ENCODE assay signal across 14 cellular contexts in the genomic region with DNA sequence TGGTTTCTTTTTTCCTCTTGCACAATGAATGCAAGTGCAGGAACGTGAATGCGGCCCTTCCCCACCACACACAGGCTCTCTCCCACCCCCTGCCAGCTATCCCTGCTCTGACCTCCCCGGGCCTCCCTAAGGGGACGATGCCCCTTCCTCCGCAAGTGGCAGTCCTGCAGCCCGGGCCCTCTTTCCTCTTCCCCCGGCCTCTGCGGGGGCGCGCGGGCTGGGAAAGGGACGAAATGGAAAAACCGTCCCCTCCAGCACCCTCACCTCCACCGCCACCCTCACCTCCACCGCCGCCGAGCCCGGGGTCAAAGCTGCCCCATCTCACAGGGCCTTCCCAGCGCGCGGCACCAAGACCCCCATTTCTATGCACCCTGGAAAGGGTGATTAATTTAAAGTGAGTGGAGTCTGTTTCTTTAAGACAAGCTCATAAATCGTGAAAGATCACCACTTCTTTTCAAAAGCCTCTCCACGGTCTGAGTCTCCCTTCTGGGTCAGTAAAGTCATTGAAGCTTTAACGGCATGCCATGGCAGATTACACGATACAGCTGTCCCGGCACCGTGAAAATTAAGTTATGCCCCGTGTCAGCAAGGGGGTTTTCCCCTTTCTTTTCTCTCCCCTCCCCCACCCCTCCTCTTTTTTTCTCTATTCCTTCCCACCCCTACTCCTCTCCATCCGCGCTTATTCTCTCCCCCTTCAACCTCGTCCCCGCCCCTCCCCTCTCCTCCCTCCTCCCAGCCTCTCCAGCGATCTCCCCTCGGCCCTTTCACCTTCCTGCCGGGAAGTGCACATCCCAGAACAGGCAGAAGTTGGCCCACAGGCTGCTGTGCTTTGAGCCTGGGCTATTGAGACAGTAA. TPM values are rescaled to one million over a fixed set of nuclear protein-coding genes. Genes with fewer than 3 reads are reported as not detected.
A peak's percentile ranks its signal among the peaks of the same experiment; 100 is the strongest.
DNase-seq lines count a peak whose midpoint lies in the region; TF ChIP-seq lines count a peak whose summit lies in the region.
"Had no signal": no experiment of that assay in that cellular context is flagged by ENCODE, and none has a peak within 500 bp of the region (broad histone marks: within the 10 kb centered on the region; RNA-seq: fewer than 3 reads in every experiment).

No MANE protein-coding gene starts in this region.

- H2BK15ac ChIP-seq in mesendoderm (replicated peaks; ENCODE audit: low read depth): no peak overlapping the region

- H3K4me3 ChIP-seq in SK-N-MC (peak overlapping the region; percentile 52), mesendoderm (ENCODE audit: low read length) (peak overlapping the region; percentile 54), skeletal muscle tissue (ENCODE audit: low read length in 3 of 3) (peak overlapping the region in 2 of 3 donors; percentile 4 to 49), tibial nerve (peak overlapping the region in 2 of 4 donors; percentile 11 to 38), testis (peak overlapping the region in 1 of 2 donors; percentile 27)

- H3K27ac Mint-ChIP-seq in endothelial cell (ENCODE audit: unreplicated experiment): no peak overlapping the region
- H3K27ac Mint-ChIP-seq: immature natural killer cell had no signal

- peaks cover 9% of the 10 kb centered on the region for H3K4me1 Mint-ChIP-seq in endothelial cell (ENCODE audit: unreplicated experiment)

- H4K5ac ChIP-seq in mesendoderm (ENCODE audit: low read length): no peak overlapping the region

- TF ChIP-seq POLR2A in tibial nerve (IDR thresholded peaks at IDR 0.05): no peak
- no peak for TF ChIP-seq POLR2A in testis (IDR thresholded peaks at IDR 0.05)

- H3K36me3 ChIP-seq in SK-N-MC (ENCODE audit: insufficient read depth, low read length) (no peaks in the 10 kb centered on the region), mesendoderm (ENCODE audit: control insufficient read depth, insufficient read depth, low read length) (no peaks in the 10 kb centered on the region), skeletal muscle tissue (ENCODE audit: control insufficient read depth in 3 of 3, insufficient read depth in 3 of 3, low read length in 3 of 3) (no peaks in the 10 kb centered on the region), tibial nerve (no peaks in the 10 kb centered on the region), testis (ENCODE audit: low read depth, missing control alignments) (no peaks in the 10 kb centered on the region)

- H2BK120ac ChIP-seq in mesendoderm (ENCODE audit: low read depth, low read length): no peak overlapping the region

- H3K56ac ChIP-seq in mesendoderm (ENCODE audit: low read length): peak overlapping the region; percentile 67

- H3K4me3 Mint-ChIP-seq in endothelial cell (ENCODE audit: unreplicated experiment): peak overlapping the region; percentile 87
- H3K4me3 Mint-ChIP-seq: immature natural killer cell had no signal

- no CpG with 5 or more reads among the region's 35 CpGs for WGBS in mesendoderm (ENCODE audit: extremely low coverage, insufficient coverage, low lambda C conversion rate)
- 4 to 8% methylated on average over 35 of the region's 35 CpGs for WGBS in tibial nerve, 2 donors
- 18 to 19% methylated on average over 35 of the region's 35 CpGs for WGBS in testis, 2 donors

- no peaks in the 10 kb centered on the region for H3K9me3 ChIP-seq in SK-N-MC (ENCODE audit: low read depth, low read length)
- H3K9me3 ChIP-seq in skeletal muscle tissue (ENCODE audit: control insufficient read depth in 3 of 3, low read length in 3 of 3): no peaks in the 10 kb centered on the region
- peaks cover 0 to 13% (median 0%) of the 10 kb centered on the region in 4 donors for H3K9me3 ChIP-seq in tibial nerve
- no peaks in the 10 kb centered on the region for H3K9me3 ChIP-seq in testis

- H3K4me1 ChIP-seq in mesendoderm (ENCODE audit: control insufficient read depth, low read depth, low read length): peaks cover 3% of the 10 kb centered on the region
- H3K4me1 ChIP-seq in skeletal muscle tissue (ENCODE audit: control insufficient read depth in 3 of 3, insufficient read depth in 3 of 3, low read length in 3 of 3): no peaks in the 10 kb centered on the region
- H3K4me1 ChIP-seq in tibial nerve: peaks cover 0 to 16% (median 3%) of the 10 kb centered on the region in 4 donors
- H3K4me1 ChIP-seq in testis: no peaks in the 10 kb centered on the region

- no peak overlapping the region for H3K18ac ChIP-seq in mesendoderm (ENCODE audit: low read length)

- H3K27me3 ChIP-seq in mesendoderm (ENCODE audit: insufficient read depth, low read length, poor library complexity) (no peaks in the 10 kb centered on the region), skeletal muscle tissue (ENCODE audit: control insufficient read depth in 3 of 3, insufficient read depth in 3 of 3, low read length in 3 of 3) (peaks cover 2 to 13% (median 10%) of the 10 kb centered on the region in 3 donors), tibial nerve (peaks cover 0 to 31% of the 10 kb centered on the region in 2 donors), testis (no peaks in the 10 kb centered on the region)

- no peak overlapping the region for H3K27ac ChIP-seq in SK-N-MC
- H3K27ac ChIP-seq in mesendoderm (ENCODE audit: low read depth, low read length): no peak overlapping the region
- H3K27ac ChIP-seq in skeletal muscle tissue (ENCODE audit: low read depth, low read length): no peak overlapping the region
- H3K27ac ChIP-seq in tibial nerve: no peak overlapping the region
- H3K27ac ChIP-seq in testis: no peak overlapping the region

- no peak overlapping the region for H3K4ac ChIP-seq in mesendoderm (ENCODE audit: low read depth, low read length)

- no peak overlapping the region for H4K8ac ChIP-seq in mesendoderm (ENCODE audit: low read depth, low read length)

- no peak overlapping the region for H3K23ac ChIP-seq in mesendoderm (ENCODE audit: low read length)

- no peak for TF ChIP-seq EP300 in tibial nerve (IDR thresholded peaks at IDR 0.05)

- intact Hi-C loops in testis (cut with DNase I; ENCODE audit: low total_unique reads): no loop called here

- H3K9ac ChIP-seq in SK-N-MC (ENCODE audit: insufficient read length) (no peak overlapping the region), mesendoderm (ENCODE audit: low read length) (peak overlapping the region; percentile 50), skeletal muscle tissue (ENCODE audit: low read depth in 1 of 3, low read length in 3 of 3) (no peak overlapping the region)

- TF ChIP-seq CTCF in endothelial cell (IDR thresholded peaks at IDR 0.05; ENCODE audit: unreplicated experiment) (no peak), tibial nerve (IDR thresholded peaks at IDR 0.05) (no peak), testis (IDR thresholded peaks at IDR 0.05) (no peak)

- H3K27me3 Mint-ChIP-seq in endothelial cell (ENCODE audit: unreplicated experiment): no peaks in the 10 kb centered on the region

- H3K79me2 ChIP-seq in mesendoderm (ENCODE audit: control insufficient read depth, insufficient read depth, low read length): no peaks in the 10 kb centered on the region

- H3K36me3 Mint-ChIP-seq in endothelial cell (ENCODE audit: low read depth, unreplicated experiment): no peaks in the 10 kb centered on the region
- H3K36me3 Mint-ChIP-seq: immature natural killer cell; naive thymus-derived CD4-positive, alpha-beta T cell had no signal

- H3K9me3 Mint-ChIP-seq in endothelial cell (ENCODE audit: unreplicated experiment): no peaks in the 10 kb centered on the region

- peak overlapping the region; percentile 77 for H3K4me2 ChIP-seq in mesendoderm (ENCODE audit: low read length)

- no peak overlapping the region for H2BK5ac ChIP-seq in mesendoderm (ENCODE audit: low read length)

- no peaks in the 10 kb centered on the region for H3K79me1 ChIP-seq in mesendoderm (ENCODE audit: low read length)

- no peak for DNase-seq in SK-N-MC (ENCODE audit: low read depth, low spot score)
- DNase-seq in endothelial cell (ENCODE audit: low spot score): peak; percentile 20
- peak; percentile 60 for DNase-seq in mesendoderm
- no peak for DNase-seq in tibial nerve (ENCODE audit: low spot score in 2 of 2)
- DNase-seq in testis: no peak
- no peak for DNase-seq in NCI-H1092 treated with DMSO at 0.1 percent for 48 hours (lab: John Stamatoyannopoulos, UW)
- DNase-seq: activated CD8-positive, alpha-beta memory T cell treated with anti-CD3 and anti-CD28 coated beads, Interleukin-2, amount 50 U/mL, for 48 hours; amniotic stem cell; immature natural killer cell; MV-4-11; naive thymus-derived CD4-positive, alpha-beta T cell; NCI-H510A; stimulated activated CD4-positive, alpha-beta T cell treated with anti-CD3 and anti-CD28 coated beads, Interleukin-2, amount 100 ng/mL, for 48 hours had no signal

- no peak overlapping the region for H2AK5ac ChIP-seq in mesendoderm (ENCODE audit: low read length)

RNA-seq across cellular contexts. Expression of a gene that starts 44.5 kb away (rescaled TPM):
- total RNA-seq in endothelial cell (ENCODE audit: unreplicated experiment) (11.2 TPM), skeletal muscle tissue (113 TPM), tibial nerve (100 to 1,000 TPM in 2 of 4 donors, 10 to 100 TPM in 2; 39.9 to 217 (median 132) TPM), testis (10 to 100 TPM; 12.9 to 13.9 TPM)
- 0.73 TPM for polyA plus RNA-seq in mesendoderm (2013, experiment 1 of 2)
- polyA plus RNA-seq in mesendoderm (2013, experiment 2 of 2): 0.59 TPM
- polyA plus RNA-seq in testis (ENCODE audit: insufficient read depth, low read depth, low replicate concordance): 25.7 TPM

Comparison
In these comparisons a context has a peak if more than half of its experiments do, and no peak if none do; other contexts are left out.
1. DNase-seq: peak in endothelial cell (single experiment) and mesendoderm (single experiment); none in SK-N-MC (single experiment), tibial nerve (0 of 2), testis (single experiment) and NCI-H1092 treated with DMSO at 0.1 percent for 48 hours (single experiment).